34 cellular contexts compared by ENCODE assay signal in genomic region chr20:2373098-2373497, GRCh38. TPM values are rescaled to one million over a fixed set of nuclear protein-coding genes. Genes with fewer than 3 reads are reported as not detected.
"Had no signal": no experiment of that assay in that cellular context is flagged by ENCODE, and none has a peak within 500 bp of the region (broad histone marks: within the 10 kb centered on the region; RNA-seq: fewer than 3 reads in every experiment).

No MANE protein-coding gene starts in this region.

- H3K4me3 ChIP-seq: stomach, suprapubic skin, testis, thoracic aorta, thyroid gland, tibial artery, tibial nerve, transverse colon, upper lobe of left lung, upper lobe of right lung, uterus, vagina had no signal

- H3K27ac Mint-ChIP-seq: stimulated activated effector memory CD8-positive, alpha-beta T cell treated with anti-CD3 and anti-CD28 coated beads, Interleukin-12 subunit alpha, Interleukin-12 subunit beta, amount 100 ng/mL, for 72 hours; stimulated activated memory B cell treated with anti-CD40 and anti-IgM and Interleukin-4, amounts not matched to agents 10 μg/mL and 1 μg/mL and 100 μg/mL, for 72 hours; stimulated activated naive B cell treated with anti-CD40 and anti-IgM and Interleukin-4, amounts not matched to agents 10 μg/mL and 1 μg/mL and 100 μg/mL, for 72 hours; stimulated activated naive CD8-positive, alpha-beta T cell treated with anti-CD3 and anti-CD28 coated beads, Interleukin-15, amount 100 ng/mL, for 72 hours; stimulated activated naive CD8-positive, alpha-beta T cell treated with anti-CD3 and anti-CD28 coated beads, Interleukin-15, Interleukin-2, amounts not matched to agents 100 ng/mL and 50 ng/mL, for 24 hours; type B pancreatic cell had no signal

- H3K4me3 Mint-ChIP-seq: stimulated activated effector memory CD8-positive, alpha-beta T cell treated with anti-CD3 and anti-CD28 coated beads, Interleukin-12 subunit alpha, Interleukin-12 subunit beta, amount 100 ng/mL, for 72 hours; stimulated activated memory B cell treated with anti-CD40 and anti-IgM and Interleukin-4, amounts not matched to agents 10 μg/mL and 1 μg/mL and 100 μg/mL, for 72 hours; stimulated activated naive B cell treated with anti-CD40 and anti-IgM and Interleukin-4, amounts not matched to agents 10 μg/mL and 1 μg/mL and 100 μg/mL, for 72 hours; stimulated activated naive CD8-positive, alpha-beta T cell treated with anti-CD3 and anti-CD28 coated beads, Interleukin-15, amount 100 ng/mL, for 72 hours; stimulated activated naive CD8-positive, alpha-beta T cell treated with anti-CD3 and anti-CD28 coated beads, Interleukin-15, Interleukin-2, amounts not matched to agents 100 ng/mL and 50 ng/mL, for 24 hours; type B pancreatic cell had no signal

- H3K4me1 ChIP-seq: stomach, suprapubic skin, testis, thyroid gland, tibial artery, tibial nerve, transverse colon, upper lobe of left lung, upper lobe of right lung, uterus, vagina had no signal

- H3K9me3 ChIP-seq: suprapubic skin, testis, thoracic aorta, thyroid gland, upper lobe of right lung, uterus, vagina had no signal

- H3K27me3 ChIP-seq: suprapubic skin, testis, thyroid gland, tibial artery, tibial nerve, upper lobe of left lung, uterus, vagina had no signal

- DNase-seq: stimulated activated CD4-positive, alpha-beta T cell treated with anti-CD3 and anti-CD28 coated beads, Interleukin-2, amount 100 ng/mL, for 48 hours; stimulated activated CD4-positive, alpha-beta T cell treated with anti-CD3 and anti-CD28 coated beads, Interleukin-4, amount 100 ng/mL, for 1 hour; stimulated activated CD4-positive, alpha-beta T cell treated with anti-CD3 and anti-CD28 coated beads, Interleukin-4, amount 100 ng/mL, for 24 hours; stimulated activated CD4-positive, alpha-beta T cell treated with anti-CD3 and anti-CD28 coated beads, Interleukin-4, amount 100 ng/mL, for 4 hours; stimulated activated CD8-positive, alpha-beta memory T cell treated with anti-CD3 and anti-CD28 coated beads, Interleukin-4, amount 100 ng/mL, for 48 hours; stimulated activated naive B cell treated with anti-CD40 and anti-IgM and Interleukin-4, amounts not matched to agents 10 μg/mL and 1 μg/mL and 100 μg/mL, for 72 hours; stimulated activated naive CD4-positive, alpha-beta T cell; stimulated activated naive CD4-positive, alpha-beta T cell treated with Interleukin-2 at 50 U/mL for 16 hours; stimulated activated naive CD8-positive, alpha-beta T cell treated with anti-CD3 and anti-CD28 coated beads, Interleukin-15, amount 100 ng/mL, for 72 hours; stimulated activated naive CD8-positive, alpha-beta T cell treated with anti-CD3 and anti-CD28 coated beads, Interleukin-15, Interleukin-2, amounts not matched to agents 100 U/mL and 50 U/mL, for 24 hours; stomach; substantia nigra; testis; thyroid gland; tibial artery; transverse colon; trophoblast cell; upper lobe of left lung; upper lobe of right lung; uterus had no signal

- H3K36me3 Mint-ChIP-seq: stimulated activated effector memory CD8-positive, alpha-beta T cell treated with anti-CD3 and anti-CD28 coated beads, Interleukin-12 subunit alpha, Interleukin-12 subunit beta, amount 100 ng/mL, for 72 hours; stimulated activated memory B cell treated with anti-CD40 and anti-IgM and Interleukin-4, amounts not matched to agents 10 μg/mL and 1 μg/mL and 100 μg/mL, for 72 hours; type B pancreatic cell had no signal

- H3K36me3 ChIP-seq: stomach, suprapubic skin, thoracic aorta, thyroid gland, tibial artery, tibial nerve, transverse colon, upper lobe of left lung, upper lobe of right lung, uterus, vagina had no signal

- FAIRE-seq: urothelium cell line had no signal

- ATAC-seq: stimulated activated effector memory CD8-positive, alpha-beta T cell treated with anti-CD3 and anti-CD28 coated beads, Interleukin-12 subunit alpha, Interleukin-12 subunit beta, amount 100 ng/mL, for 72 hours; stimulated activated memory B cell treated with anti-CD40 and anti-IgM and Interleukin-4, amounts not matched to agents 10 μg/mL and 1 μg/mL and 100 μg/mL, for 72 hours; stimulated activated naive B cell treated with anti-CD40 and anti-IgM and Interleukin-4, amounts not matched to agents 10 μg/mL and 1 μg/mL and 100 μg/mL, for 72 hours; stimulated activated naive CD8-positive, alpha-beta T cell treated with anti-CD3 and anti-CD28 coated beads, Interleukin-15, amount 100 ng/mL, for 72 hours; stimulated activated naive CD8-positive, alpha-beta T cell treated with anti-CD3 and anti-CD28 coated beads, Interleukin-15, Interleukin-2, amounts not matched to agents 100 U/mL and 50 U/mL, for 24 hours; upper lobe of right lung had no signal

- H3K4me1 Mint-ChIP-seq: stimulated activated effector memory CD8-positive, alpha-beta T cell treated with anti-CD3 and anti-CD28 coated beads, Interleukin-12 subunit alpha, Interleukin-12 subunit beta, amount 100 ng/mL, for 72 hours; stimulated activated memory B cell treated with anti-CD40 and anti-IgM and Interleukin-4, amounts not matched to agents 10 μg/mL and 1 μg/mL and 100 μg/mL, for 72 hours; stimulated activated naive B cell treated with anti-CD40 and anti-IgM and Interleukin-4, amounts not matched to agents 10 μg/mL and 1 μg/mL and 100 μg/mL, for 72 hours; stimulated activated naive CD8-positive, alpha-beta T cell treated with anti-CD3 and anti-CD28 coated beads, Interleukin-15, amount 100 ng/mL, for 72 hours had no signal

- H3K27ac ChIP-seq: stomach, suprapubic skin, testis, thoracic aorta, thyroid gland, tibial artery, tibial nerve, transverse colon, upper lobe of left lung, upper lobe of right lung, uterus, vagina had no signal

RNA-seq across cellular contexts. Expression of gene TGM6, which starts 7.6 kb away (rescaled TPM):
- total RNA-seq: stomach, subcutaneous adipose tissue, temporal lobe, testis, thoracic aorta, thyroid gland, tibial nerve, upper lobe of left lung, upper lobe of right lung, ureter, urinary bladder, uterus, vagina had no signal
- polyA plus RNA-seq: stomach, thymus, urinary bladder had no signal
